Comparison of ENCODE assay signal across 1 cellular context in genomic region chr1:1337793-1338147, GRCh38.
TF ChIP-seq lines count a peak whose summit lies in the region.

No MANE protein-coding gene starts in this region.

TF ChIP-seq in GM23338, 12 proteins besides CTCF, POLR2A, EP300 and RAD21 (continued from another document):
- TF ChIP-seq ZNF462 (CRISPR knock-in tag; IDR thresholded peaks at IDR 0.05), result no peak
- no peak for TF ChIP-seq EZH2 (IDR thresholded peaks at IDR 0.05; ENCODE audit: low read depth, unreplicated experiment)
- TF ChIP-seq EZH2phosphoT487 (IDR thresholded peaks at IDR 0.05; ENCODE audit: unreplicated experiment), result no peak
- no peak for TF ChIP-seq ETS1 (IDR thresholded peaks at IDR 0.05)
- TF ChIP-seq ZNF331 (CRISPR knock-in tag; IDR thresholded peaks at IDR 0.05; ENCODE audit: low read depth), result no peak
